17 cellular contexts compared by ENCODE assay signal in genomic region chr9:113907282-113907681, GRCh38.
"Had no signal": no experiment of that assay in that cellular context is flagged by ENCODE, and none has a peak within 500 bp of the region (broad histone marks: within the 10 kb centered on the region; RNA-seq: fewer than 3 reads in every experiment).

No MANE protein-coding gene starts in this region.

- H3K27ac Mint-ChIP-seq: activated CD4-positive, alpha-beta memory T cell treated with anti-CD3 and anti-CD28 coated beads, Interleukin-2, amount 10 ng/mL, durations not matched to agents 7 days and 5 days; activated naive CD8-positive, alpha-beta T cell; immature natural killer cell; memory B cell had no signal

- H3K27ac ChIP-seq: left lung, ovary, tibial nerve had no signal

- H3K36me3 ChIP-seq: left lung, ovary, tibial nerve had no signal

- ATAC-seq: left lung had no signal

- H3K4me3 ChIP-seq: left lung, ovary, tibial nerve had no signal

- H3K4me1 Mint-ChIP-seq: activated CD4-positive, alpha-beta memory T cell treated with anti-CD3 and anti-CD28 coated beads, Interleukin-2, amount 10 ng/mL, durations not matched to agents 7 days and 5 days; immature natural killer cell; memory B cell had no signal

- H3K4me3 Mint-ChIP-seq: activated CD4-positive, alpha-beta memory T cell treated with anti-CD3 and anti-CD28 coated beads, Interleukin-2, amount 10 ng/mL, durations not matched to agents 7 days and 5 days; activated naive CD8-positive, alpha-beta T cell; brain; immature natural killer cell; memory B cell; nephron had no signal

- H3K9me3 ChIP-seq: ovary had no signal

- H3K27me3 ChIP-seq: left lung, ovary, tibial nerve had no signal

- H3K27me3 Mint-ChIP-seq: activated naive CD8-positive, alpha-beta T cell had no signal

- H3K9me3 Mint-ChIP-seq: activated CD4-positive, alpha-beta memory T cell treated with anti-CD3 and anti-CD28 coated beads, Interleukin-2, amount 10 ng/mL, durations not matched to agents 7 days and 5 days; memory B cell had no signal

- H3K36me3 Mint-ChIP-seq: memory B cell had no signal

- DNase-seq: activated CD4-positive, alpha-beta memory T cell treated with anti-CD3 and anti-CD28 coated beads, Interleukin-2, amount 10 ng/mL, durations not matched to agents 7 days and 5 days; activated CD4-positive, alpha-beta T cell treated with anti-CD3 and anti-CD28 coated beads for 1 hour; activated gamma-delta T cell; activated T-cell treated with anti-CD3 and anti-CD28 coated beads, Interleukin-2, amount 50 U/mL, for 1 hour; amygdala; cerebellar nuclear complex; dermis blood vessel endothelial cell; immature natural killer cell; left lung; ovary; small intestine; T-helper 9 cell had no signal
